In the genomic region with DNA sequence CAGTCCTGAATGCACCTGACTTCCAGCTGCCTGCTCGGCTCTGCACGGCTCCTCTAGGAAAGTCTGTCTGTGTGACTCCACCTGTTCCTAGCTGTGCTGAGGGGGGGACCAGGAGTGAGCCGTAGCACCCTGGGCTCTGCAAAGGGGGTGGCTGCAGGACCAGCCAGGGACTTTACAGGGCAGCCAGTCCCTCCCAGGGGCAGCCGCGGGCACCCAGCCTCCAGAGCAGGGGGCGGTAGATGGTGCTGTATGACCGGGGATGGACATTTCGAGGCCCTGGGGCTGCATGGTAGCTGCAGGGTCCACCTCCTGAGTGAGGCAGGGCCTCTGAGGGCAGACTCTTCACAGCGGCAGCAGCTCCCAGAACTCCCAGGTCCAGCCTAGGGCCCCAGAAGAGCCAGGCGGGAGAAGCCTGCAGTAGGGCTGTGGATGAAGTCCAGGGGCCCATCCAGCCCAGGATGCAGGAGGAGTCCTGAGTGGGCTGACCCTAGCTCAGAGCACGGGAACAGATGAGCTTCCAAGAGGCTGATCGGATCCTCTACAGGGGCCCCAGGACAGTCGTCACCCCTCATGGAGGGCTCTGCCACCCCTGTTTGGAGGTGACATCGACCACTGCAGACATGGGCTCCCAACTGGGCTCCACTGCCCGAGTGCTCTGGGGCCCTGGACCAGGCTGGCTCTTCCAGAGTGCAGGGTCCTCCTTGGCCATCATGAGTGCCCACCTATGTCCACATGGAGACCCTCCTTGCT, we compare ENCODE assay signal across 13 cellular contexts.
"Had no signal": no experiment of that assay in that cellular context is flagged by ENCODE, and none has a peak within 500 bp of the region (broad histone marks: within the 10 kb centered on the region; RNA-seq: fewer than 3 reads in every experiment).

No MANE protein-coding gene starts in this region.

- H3K36me3 Mint-ChIP-seq: activated CD4-positive, alpha-beta memory T cell treated with anti-CD3 and anti-CD28 coated beads for 36 hours had no signal

- H3K36me3 ChIP-seq: SJSA1 had no signal

- H3K4me1 ChIP-seq: foreskin keratinocyte, psoas muscle, SJSA1 had no signal

- DNase-seq: activated CD4-positive, alpha-beta memory T cell treated with anti-CD3 and anti-CD28 coated beads for 36 hours; activated CD4-positive, alpha-beta T cell treated with anti-CD3 and anti-CD28 coated beads for 1 hour; activated naive CD4-positive, alpha-beta T cell treated with anti-CD3 and anti-CD28 coated beads, Interleukin-2, amount 50 U/mL, for 16 hours; amniotic stem cell; brain microvascular endothelial cell; foreskin keratinocyte; naive B cell; psoas muscle; stimulated activated CD4-positive, alpha-beta T cell treated with anti-CD3 and anti-CD28 coated beads, Interleukin-15, amount 100 ng/mL, for 24 hours; stimulated activated CD4-positive, alpha-beta T cell treated with anti-CD3 and anti-CD28 coated beads, Interleukin-4, amount 100 ng/mL, for 24 hours; stimulated activated naive CD8-positive, alpha-beta T cell treated with anti-CD3 and anti-CD28 coated beads, Interleukin-15, amount 100 ng/mL, for 72 hours had no signal

- H3K9me3 ChIP-seq: psoas muscle, testis had no signal

- H3K4me3 ChIP-seq: psoas muscle, SJSA1, testis had no signal

- H3K27ac ChIP-seq: brain microvascular endothelial cell, foreskin keratinocyte, psoas muscle, SJSA1, testis had no signal

- H3K27ac Mint-ChIP-seq: activated CD4-positive, alpha-beta memory T cell treated with anti-CD3 and anti-CD28 coated beads for 36 hours; naive B cell had no signal

- H3K4me3 Mint-ChIP-seq: activated CD4-positive, alpha-beta memory T cell treated with anti-CD3 and anti-CD28 coated beads for 36 hours had no signal

- H3K27me3 ChIP-seq: brain microvascular endothelial cell, foreskin keratinocyte, SJSA1, testis had no signal

- ATAC-seq: foreskin keratinocyte; stimulated activated naive CD8-positive, alpha-beta T cell treated with anti-CD3 and anti-CD28 coated beads, Interleukin-15, amount 100 ng/mL, for 72 hours had no signal
